1 cellular context compared by ENCODE assay signal in the genomic region with DNA sequence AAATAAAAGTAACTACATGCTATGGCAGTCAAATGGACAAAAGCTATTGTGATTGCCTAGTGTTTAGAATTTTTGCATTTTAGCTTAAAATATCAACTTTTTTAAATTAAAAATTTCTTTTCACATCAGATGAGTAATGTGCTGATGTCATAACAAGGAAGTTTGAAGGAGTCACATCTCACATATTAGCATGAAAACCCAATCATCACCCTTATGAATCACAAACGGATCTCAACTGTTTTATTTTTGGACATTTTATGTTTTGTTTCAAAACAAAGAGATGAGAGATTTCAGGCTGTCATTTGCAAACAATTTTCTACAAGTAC.
TF ChIP-seq lines count a peak whose summit lies in the region.

No MANE protein-coding gene starts in this region.

TF ChIP-seq in endothelial cell of umbilical vein, 7 proteins besides CTCF, POLR2A, EP300 and RAD21 (continued from another document):
- TF ChIP-seq EZH2 (IDR thresholded peaks at IDR 0.05; ENCODE audit: borderline replicate concordance, low read depth, low read length, severe bottlenecking): no peak
- TF ChIP-seq GATA2 (IDR thresholded peaks at IDR 0.05; ENCODE audit: insufficient read depth, insufficient read length, low read depth, low read length): no peak
- TF ChIP-seq JUN (IDR thresholded peaks at IDR 0.05; ENCODE audit: borderline replicate concordance, insufficient read depth, insufficient read length, low read depth): peak; percentile 63
